Comparison of ENCODE assay signal across 9 cellular contexts in genomic region chr20:47792021-47792618, GRCh38. TPM values are rescaled to one million over a fixed set of nuclear protein-coding genes. Genes with fewer than 3 reads are reported as not detected.
DNase-seq lines count a peak whose midpoint lies in the region; ATAC-seq, FAIRE-seq and TF ChIP-seq lines count a peak whose summit lies in the region.
"Had no signal": no experiment of that assay in that cellular context is flagged by ENCODE, and none has a peak within 500 bp of the region (broad histone marks: within the 10 kb centered on the region; RNA-seq: fewer than 3 reads in every experiment).

No MANE protein-coding gene starts in this region.

- H3K36me3 Mint-ChIP-seq in activated CD4-positive, alpha-beta T cell treated with anti-CD3 and anti-CD28 coated beads for 36 hours (ENCODE audit: low read depth): no peaks in the 10 kb centered on the region

- no peak for FAIRE-seq in GM19239 (lab: Jason Lieb, UNC)

- H3K4me1 ChIP-seq in body of pancreas (no peaks in the 10 kb centered on the region), uterus (peaks cover 0 to 4% of the 10 kb centered on the region in 2 donors)

- peak; percentile 8 for DNase-seq in activated CD4-positive, alpha-beta T cell treated with anti-CD3 and anti-CD28 coated beads for 36 hours
- no peak for DNase-seq in activated CD4-positive, alpha-beta T cell treated with anti-CD3 and anti-CD28 coated beads for 1 hour
- DNase-seq in body of pancreas: peak; percentile 22 to 73 (median 47)
- DNase-seq in kidney glomerular epithelial cell (lab: John Stamatoyannopoulos, UW): peak; percentile 62
- peak; percentile 77 to 91 for DNase-seq in uterus
- DNase-seq in stimulated activated naive CD8-positive, alpha-beta T cell treated with anti-CD3 and anti-CD28 coated beads, Interleukin-15, Interleukin-2, amounts not matched to agents 100 U/mL and 50 U/mL, for 24 hours: no peak
- DNase-seq in activated CD4-positive, alpha-beta T cell treated with anti-CD3 and anti-CD28 coated beads, Interleukin-2, amount 50 U/mL, for 4 hours: no peak
- no peak for DNase-seq in GM19239 (ENCODE audit: insufficient read length, low spot score)
- DNase-seq: activated CD4-positive, alpha-beta T cell treated with anti-CD3 and anti-CD28 coated beads, Interleukin-2, amount 10 ng/mL, durations not matched to agents 7 days and 5 days had no signal

- TF ChIP-seq CTCF in body of pancreas (IDR thresholded peaks at IDR 0.05) (no peak), uterus (IDR thresholded peaks at IDR 0.05) (peak in 1 of 4 experiments; percentile 6)

- no peak for TF ChIP-seq POLR2A in body of pancreas (IDR thresholded peaks at IDR 0.05)
- no peak for TF ChIP-seq POLR2A in uterus (IDR thresholded peaks at IDR 0.05)

- H3K27me3 Mint-ChIP-seq in activated CD4-positive, alpha-beta T cell treated with anti-CD3 and anti-CD28 coated beads for 36 hours: peaks cover 18% of the 10 kb centered on the region

- no peak overlapping the region for H3K4me3 Mint-ChIP-seq in activated CD4-positive, alpha-beta T cell treated with anti-CD3 and anti-CD28 coated beads for 36 hours
- H3K4me3 Mint-ChIP-seq: activated CD4-positive, alpha-beta T cell treated with anti-CD3 and anti-CD28 coated beads, Interleukin-2, amount 10 ng/mL, durations not matched to agents 7 days and 5 days had no signal

- no peaks in the 10 kb centered on the region for H3K9me3 ChIP-seq in body of pancreas
- H3K9me3 ChIP-seq in uterus: no peaks in the 10 kb centered on the region

- no peak overlapping the region for H3K27ac Mint-ChIP-seq in activated CD4-positive, alpha-beta T cell treated with anti-CD3 and anti-CD28 coated beads for 36 hours

- WGBS in body of pancreas, 2 donors: 56 to 66% methylated on average over 9 of the region's 9 CpGs

- H3K27me3 ChIP-seq in body of pancreas (peaks cover 0 to 6% of the 10 kb centered on the region in 2 donors), uterus (no peaks in the 10 kb centered on the region)

- no peak overlapping the region for H3K4me3 ChIP-seq in body of pancreas
- no peak overlapping the region for H3K4me3 ChIP-seq in uterus

- H3K4me1 Mint-ChIP-seq in activated CD4-positive, alpha-beta T cell treated with anti-CD3 and anti-CD28 coated beads for 36 hours: no peaks in the 10 kb centered on the region
- H3K4me1 Mint-ChIP-seq: activated CD4-positive, alpha-beta T cell treated with anti-CD3 and anti-CD28 coated beads, Interleukin-2, amount 10 ng/mL, durations not matched to agents 7 days and 5 days had no signal

- H3K27ac ChIP-seq in body of pancreas: no peak overlapping the region
- peak overlapping the region; percentile 72 to 80 for H3K27ac ChIP-seq in uterus

- no peaks in the 10 kb centered on the region for H3K36me3 ChIP-seq in body of pancreas (replicated peaks in 1 of 2; ENCODE audit: insufficient read depth in 1 of 2, low read depth in 2 of 2)
- no peaks in the 10 kb centered on the region for H3K36me3 ChIP-seq in uterus

- no peaks in the 10 kb centered on the region for H3K9me3 Mint-ChIP-seq in activated CD4-positive, alpha-beta T cell treated with anti-CD3 and anti-CD28 coated beads for 36 hours (ENCODE audit: low read depth)
- H3K9me3 Mint-ChIP-seq: activated CD4-positive, alpha-beta T cell treated with anti-CD3 and anti-CD28 coated beads, Interleukin-2, amount 10 ng/mL, durations not matched to agents 7 days and 5 days had no signal

- POLR2A ChIA-PET in activated CD4-positive, alpha-beta T cell treated with anti-CD3 and anti-CD28 coated beads for 36 hours (lab: Charles Lee): no interaction called here

- intact Hi-C loops in activated CD4-positive, alpha-beta T cell treated with anti-CD3 and anti-CD28 coated beads for 36 hours (cut with DNase I, micrococcal nuclease): no loop called here
- intact Hi-C loops in body of pancreas (cut with DNase I) (no loop called here), uterus (cut with DNase I; ENCODE audit: low total_unique reads) (no loop called here)

- ATAC-seq in activated CD4-positive, alpha-beta T cell treated with anti-CD3 and anti-CD28 coated beads for 36 hours: no peak
- peak; percentile 63 for ATAC-seq in body of pancreas
- ATAC-seq in stimulated activated naive CD8-positive, alpha-beta T cell treated with anti-CD3 and anti-CD28 coated beads, Interleukin-15, Interleukin-2, amounts not matched to agents 100 U/mL and 50 U/mL, for 24 hours: no peak

- CTCF ChIA-PET in activated CD4-positive, alpha-beta T cell treated with anti-CD3 and anti-CD28 coated beads for 36 hours (lab: Charles Lee): interaction anchor here (0.6 kb wide), 1 partner anchor 167 kb away, joined by 4 read pairs; no protein-coding TSS in a partner anchor

RNA-seq across cellular contexts. Expression of gene SULF2, which starts 6.8 kb away (rescaled TPM):
- under 1 TPM in 1 of 2 experiments, not detected in 1; 0.09 TPM for total RNA-seq in activated CD4-positive, alpha-beta T cell treated with anti-CD3 and anti-CD28 coated beads for 36 hours
- total RNA-seq in body of pancreas: 10 to 100 TPM in 1 of 2 donors, 1 to 10 TPM in 1; 9.1 to 34.3 TPM
- 100 to 1,000 TPM in 2 of 4 donors, 10 to 100 TPM in 2; 95.9 to 558 (median 213) TPM for total RNA-seq in uterus

Comparison
In these comparisons a context has a peak if more than half of its experiments do, and no peak if none do; other contexts are left out.
1. DNase-seq: peak in activated CD4-positive, alpha-beta T cell treated with anti-CD3 and anti-CD28 coated beads for 36 hours (single experiment), body of pancreas (4 of 4), kidney glomerular epithelial cell (single experiment) and uterus (2 of 2); none in activated CD4-positive, alpha-beta T cell treated with anti-CD3 and anti-CD28 coated beads for 1 hour (single experiment), stimulated activated naive CD8-positive, alpha-beta T cell treated with anti-CD3 and anti-CD28 coated beads, Interleukin-15, Interleukin-2, amounts not matched to agents 100 U/mL and 50 U/mL, for 24 hours (single experiment), activated CD4-positive, alpha-beta T cell treated with anti-CD3 and anti-CD28 coated beads, Interleukin-2, amount 50 U/mL, for 4 hours (0 of 2) and GM19239 (single experiment).
2. H3K27ac ChIP-seq: peak in uterus (2 of 2); none in body of pancreas (0 of 4).
3. RNA of gene SULF2, which starts 6.8 kb away (total RNA-seq): 95.9 to 558 TPM in uterus and 9.1 to 34.3 TPM in body of pancreas; 0.09 TPM in activated CD4-positive, alpha-beta T cell treated with anti-CD3 and anti-CD28 coated beads for 36 hours; every median in the first group is over 4 times any median in the second.